ENCODE assay signal across 20 cellular contexts in genomic region chr17:55784666-55785065, GRCh38.
"Had no signal": no experiment of that assay in that cellular context is flagged by ENCODE, and none has a peak within 500 bp of the region (broad histone marks: within the 10 kb centered on the region; RNA-seq: fewer than 3 reads in every experiment).

No MANE protein-coding gene starts in this region.

- H3K36me3 Mint-ChIP-seq: brain had no signal

- DNase-seq: activated CD4-positive, alpha-beta T cell treated with anti-CD3 and anti-CD28 coated beads for 1 hour; activated CD4-positive, alpha-beta T cell treated with anti-CD3 and anti-CD28 coated beads, Interleukin-2, amount 50 U/mL, for 1 hour; activated gamma-delta T cell treated with Interleukin-2 at 50 U/mL for 16 hours; activated T-cell treated with anti-CD3 and anti-CD28 coated beads, Interleukin-2, amount 50 U/mL, for 1 hour; central memory CD4-positive, alpha-beta T cell; dermis blood vessel endothelial cell; effector CD8-positive, alpha-beta T cell; foreskin melanocyte; hippocampal formation; stimulated activated CD4-positive, alpha-beta T cell treated with anti-CD3 and anti-CD28 coated beads, Interleukin-1b, Interleukin-23, amount 100 ng/mL, for 48 hours; stimulated activated naive CD8-positive, alpha-beta T cell treated with anti-CD3 and anti-CD28 coated beads, Interleukin-15, amount 100 ng/mL, for 72 hours had no signal

- H3K4me1 Mint-ChIP-seq: activated naive CD4-positive, alpha-beta T cell treated with anti-CD3 and anti-CD28 coated beads, Interleukin-2, amount 50 U/mL, for 24 hours; brain; memory B cell; stimulated activated naive CD8-positive, alpha-beta T cell treated with anti-CD3 and anti-CD28 coated beads, Interleukin-15, amount 100 ng/mL, for 72 hours had no signal

- H3K36me3 ChIP-seq: pancreas, WERI-Rb-1 had no signal

- H3K27me3 Mint-ChIP-seq: memory B cell had no signal

- H3K27ac ChIP-seq: pancreas, tibial nerve, WERI-Rb-1 had no signal

- H3K4me3 ChIP-seq: pancreas, tibial nerve had no signal

- H3K9me3 Mint-ChIP-seq: activated naive CD4-positive, alpha-beta T cell treated with anti-CD3 and anti-CD28 coated beads, Interleukin-2, amount 50 U/mL, for 24 hours; memory B cell; nephron; stimulated activated naive CD8-positive, alpha-beta T cell treated with anti-CD3 and anti-CD28 coated beads, Interleukin-15, amount 100 ng/mL, for 72 hours; T-helper 2 cell treated with Interferon-gamma antibody and Interleukin-4, amounts not matched to agents 5 μg/mL and 100 μg/mL, for 36 hours had no signal

- FAIRE-seq: pancreas, urothelium cell line had no signal

- H3K9me3 ChIP-seq: pancreas, tibial nerve had no signal

- H3K4me3 Mint-ChIP-seq: activated naive CD4-positive, alpha-beta T cell treated with anti-CD3 and anti-CD28 coated beads, Interleukin-2, amount 50 U/mL, for 24 hours; brain; memory B cell; nephron; stimulated activated naive CD8-positive, alpha-beta T cell treated with anti-CD3 and anti-CD28 coated beads, Interleukin-15, amount 100 ng/mL, for 72 hours; T-helper 2 cell treated with Interferon-gamma antibody and Interleukin-4, amounts not matched to agents 5 μg/mL and 100 μg/mL, for 36 hours had no signal

- H3K27ac Mint-ChIP-seq: activated naive CD4-positive, alpha-beta T cell treated with anti-CD3 and anti-CD28 coated beads, Interleukin-2, amount 50 U/mL, for 24 hours; brain; memory B cell; nephron; T-helper 2 cell treated with Interferon-gamma antibody and Interleukin-4, amounts not matched to agents 5 μg/mL and 100 μg/mL, for 36 hours had no signal

- ATAC-seq: stimulated activated naive CD8-positive, alpha-beta T cell treated with anti-CD3 and anti-CD28 coated beads, Interleukin-15, amount 100 ng/mL, for 72 hours had no signal

- H3K27me3 ChIP-seq: pancreas, tibial nerve had no signal

- H3K4me1 ChIP-seq: pancreas, tibial nerve had no signal
